In the genomic region with DNA sequence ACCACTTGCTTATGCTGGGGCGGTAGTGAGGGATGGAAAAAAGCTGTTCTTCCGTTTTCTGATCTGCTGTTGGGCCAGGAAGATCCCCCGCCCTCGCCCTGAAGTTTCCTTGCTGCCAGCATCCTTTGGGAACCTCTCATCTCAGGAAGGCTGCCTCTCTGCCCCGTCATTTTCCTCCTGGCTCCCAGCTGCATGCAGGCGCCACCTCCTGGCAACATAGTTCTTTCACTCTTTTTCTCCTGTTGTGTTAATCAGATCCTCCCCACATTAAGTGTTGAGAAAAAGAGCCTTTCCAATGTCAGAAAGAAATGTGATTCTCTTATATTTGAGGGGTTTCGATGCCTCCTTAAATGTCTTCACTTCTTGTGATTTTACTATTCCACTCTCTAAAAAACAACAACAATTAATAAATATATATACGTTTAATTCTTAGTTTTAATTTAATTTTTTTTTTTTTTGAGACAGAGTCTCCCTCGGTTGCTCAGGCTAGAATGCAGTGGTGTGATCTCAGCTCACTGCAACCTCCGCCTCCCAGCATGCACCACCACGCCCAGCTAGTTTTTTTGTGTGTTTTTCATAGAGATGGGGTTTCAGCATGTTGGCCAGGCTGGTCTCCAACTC, we compare ENCODE assay signal across 9 cellular contexts.
DNase-seq lines count a peak whose midpoint lies in the region; ATAC-seq, FAIRE-seq and TF ChIP-seq lines count a peak whose summit lies in the region.
"Had no signal": no experiment of that assay in that cellular context is flagged by ENCODE, and none has a peak within 500 bp of the region (broad histone marks: within the 10 kb centered on the region; RNA-seq: fewer than 3 reads in every experiment).

No MANE protein-coding gene starts in this region.

- no peak overlapping the region for H3K14ac ChIP-seq in neuronal stem cell (ENCODE audit: low read length)

- WGBS in A549 (ENCODE audit: missing lambda C conversion rate) = 17% methylated on average over 11 of the region's 11 CpGs
- WGBS in neuronal stem cell (ENCODE audit: extremely low coverage in 2 of 2, insufficient read length in 2 of 2, insufficient replicate concordance in 1 of 2), 2 donors = 100% methylated on average over 1 of the region's 11 CpGs; no CpG with 5 or more reads in 1 of the 2 donors
- WGBS in upper lobe of left lung, 2 donors = 28 to 31% methylated on average over 11 of the region's 11 CpGs

- H3K79me1 ChIP-seq in neuronal stem cell (ENCODE audit: low read depth, low read length) = peaks cover 3% of the 10 kb centered on the region

- H3K27me3 Mint-ChIP-seq in activated T-cell treated with anti-CD3 and anti-CD28 coated beads, Interleukin-2, amount 50 U/mL, for 4 hours (ENCODE audit: low read depth) = no peaks in the 10 kb centered on the region

- peaks cover 7% of the 10 kb centered on the region for H3K4me1 Mint-ChIP-seq in activated T-cell treated with anti-CD3 and anti-CD28 coated beads, Interleukin-2, amount 50 U/mL, for 4 hours (ENCODE audit: low read depth)

- H3K4me1 ChIP-seq in A549 = peaks cover 10% of the 10 kb centered on the region
- no peaks in the 10 kb centered on the region for H3K4me1 ChIP-seq in PC-3 (ENCODE audit: insufficient read depth, low read length)
- H3K4me1 ChIP-seq in neuronal stem cell (ENCODE audit: control insufficient read depth in 2 of 2, insufficient read depth in 1 of 2, low read depth in 1 of 2, low read length in 2 of 2) = no peaks in the 10 kb centered on the region
- peaks cover 0 to 7% (median 3%) of the 10 kb centered on the region in 4 donors for H3K4me1 ChIP-seq in upper lobe of left lung

- H3K4me2 ChIP-seq in A549 (no peak overlapping the region), PC-3 (ENCODE audit: low read length) (no peak overlapping the region), neuronal stem cell (ENCODE audit: insufficient read depth, low read length, poor library complexity, severe bottlenecking) (no peak overlapping the region)

- no peaks in the 10 kb centered on the region for H3K9me3 Mint-ChIP-seq in activated T-cell treated with anti-CD3 and anti-CD28 coated beads, Interleukin-2, amount 50 U/mL, for 4 hours

- H2AFZ ChIP-seq in PC-3 (ENCODE audit: low read length) (no peak overlapping the region), neuronal stem cell (ENCODE audit: low read length) (no peak overlapping the region)

- H3K9me3 ChIP-seq in A549 (no peaks in the 10 kb centered on the region), PC-3 (ENCODE audit: low read length) (no peaks in the 10 kb centered on the region), neuronal stem cell (replicated peaks in 1 of 2; ENCODE audit: control insufficient read depth in 2 of 2, insufficient read depth in 1 of 2, low read depth in 1 of 2, low read length in 2 of 2) (peaks cover 0 to 2% of the 10 kb centered on the region in 2 donors), upper lobe of left lung (no peaks in the 10 kb centered on the region)

- H2BK15ac ChIP-seq in neuronal stem cell (ENCODE audit: low read length) = no peak overlapping the region

- H3K4me3 ChIP-seq in A549 = no peak overlapping the region
- no peak overlapping the region for H3K4me3 ChIP-seq in PC-3 (ENCODE audit: low read length)
- H3K4me3 ChIP-seq in neuronal stem cell (ENCODE audit: low read length in 2 of 2) = no peak overlapping the region
- no peak overlapping the region for H3K4me3 ChIP-seq in upper lobe of left lung
- H3K4me3 ChIP-seq: skin epidermis had no signal

- H4K91ac ChIP-seq in neuronal stem cell (ENCODE audit: low read depth, low read length, poor library complexity) = no peak overlapping the region

- H2BK120ac ChIP-seq in neuronal stem cell (ENCODE audit: low read depth, low read length) = no peak overlapping the region

- no peak for TF ChIP-seq EP300 in A549 (IDR thresholded peaks at IDR 0.05)
- TF ChIP-seq EP300 in upper lobe of left lung (IDR thresholded peaks at IDR 0.05) = no peak

- no peak overlapping the region for H3K4ac ChIP-seq in neuronal stem cell (ENCODE audit: low read length)

- ATAC-seq in A549 = peak; percentile 85 to 92; a peak in 5 of 6 replicates
- ATAC-seq in PC-3 = peak; percentile 88
- peak; percentile 14 to 65 for ATAC-seq in activated T-cell treated with anti-CD3 and anti-CD28 coated beads, Interleukin-2, amount 50 U/mL, for 4 hours
- ATAC-seq in upper lobe of left lung (ENCODE audit: low FRiP score in 2 of 2) = peak; percentile 59 to 89

- peak; percentile 80 to 86 for TF ChIP-seq RAD21 in A549 (conservative IDR thresholded peaks at IDR 0.05 in 1 of 2, IDR thresholded peaks at IDR 0.05 in 1 of 2)

- H3K18ac ChIP-seq in neuronal stem cell (ENCODE audit: low read length) = no peak overlapping the region

- DNase-seq in A549 (ENCODE audit: low read depth in 1 of 2, low spot score in 1 of 2) = peak; percentile 74 to 87
- peak; percentile 73 for DNase-seq in GM13976 (ENCODE audit: low spot score)
- peak; percentile 34 for DNase-seq in KG1 (lab: John Stamatoyannopoulos, UW)
- peak; percentile 79 for DNase-seq in PC-3
- peak; percentile 57 for DNase-seq in activated T-cell treated with anti-CD3 and anti-CD28 coated beads, Interleukin-2, amount 50 U/mL, for 4 hours
- peak; percentile 91 for DNase-seq in fibroblast of peridontal ligament (ENCODE audit: extremely low read depth)
- DNase-seq in neuronal stem cell (ENCODE audit: low spot score) = peak; percentile 61
- peak in 1 of 2 donors; percentile 75 for DNase-seq in upper lobe of left lung

- no peak overlapping the region for H2AK5ac ChIP-seq in neuronal stem cell (ENCODE audit: low read depth, low read length)

- no peak overlapping the region for H3K9ac ChIP-seq in PC-3 (ENCODE audit: low read length)
- H3K9ac ChIP-seq in neuronal stem cell (ENCODE audit: low read depth, low read length, poor library complexity) = peak overlapping the region; percentile 13

- BruUV-seq in PC-3 (replicated peaks; lab: Mats Ljungman, UMichigan) = no TSS peak

- H3K27ac ChIP-seq in A549 (no peak overlapping the region), PC-3 (ENCODE audit: low read length) (no peak overlapping the region), neuronal stem cell (replicated peaks; ENCODE audit: low read length) (no peak overlapping the region), upper lobe of left lung (no peak overlapping the region)

- no peaks in the 10 kb centered on the region for H3F3A ChIP-seq in PC-3 (ENCODE audit: low read length, unreplicated experiment)

- CTCF ChIA-PET in A549 (lab: Yijun Ruan, JAX) = interaction anchor here (0.6 to 17.9 kb wide), 28 partner anchors 8 to 268 kb away, joined by 3 to 371 read pairs (median 4); a partner anchor contains a TSS
- CTCF ChIA-PET in PC-3 (lab: Charles Lee) = interaction anchor here (0.7 to 4.2 kb wide), 3 partner anchors 122 to 168 kb away, joined by 3 to 52 read pairs (median 3); no protein-coding TSS in a partner anchor

- peaks cover 7% of the 10 kb centered on the region for H3K36me3 Mint-ChIP-seq in activated T-cell treated with anti-CD3 and anti-CD28 coated beads, Interleukin-2, amount 50 U/mL, for 4 hours (ENCODE audit: insufficient read depth)

- H4K8ac ChIP-seq in neuronal stem cell (ENCODE audit: low read depth, low read length) = no peak overlapping the region

- intact Hi-C loops in PC-3 (cut with micrococcal nuclease) = loop anchor here (1.0 kb wide), 2 partner anchors 122 to 166 kb away; no protein-coding TSS in a partner anchor

- no peak for FAIRE-seq in A549 (lab: Jason Lieb, UNC)

- no peak overlapping the region for H3K4me3 Mint-ChIP-seq in activated T-cell treated with anti-CD3 and anti-CD28 coated beads, Interleukin-2, amount 50 U/mL, for 4 hours

- H3K36me3 ChIP-seq in PC-3 (ENCODE audit: low read depth, low read length) (no peaks in the 10 kb centered on the region), neuronal stem cell (replicated peaks in 1 of 2; ENCODE audit: control insufficient read depth in 2 of 2, insufficient read depth in 2 of 2, low read length in 2 of 2) (peaks cover 0 to 5% of the 10 kb centered on the region in 2 donors), upper lobe of left lung (no peaks in the 10 kb centered on the region)

- no peak overlapping the region for H3K23ac ChIP-seq in neuronal stem cell (ENCODE audit: low read depth, low read length, poor library complexity)

- H3K9me2 ChIP-seq in PC-3 (replicated peaks; ENCODE audit: low read length) = no peaks in the 10 kb centered on the region

- peak; percentile 82 for TF ChIP-seq CTCF in A549 (IDR thresholded peaks at IDR 0.05)
- TF ChIP-seq CTCF in GM13976 (IDR thresholded peaks at IDR 0.05; ENCODE audit: borderline replicate concordance, control extremely low read depth, extremely low read depth, insufficient read depth, missing control alignments) = peak; percentile 67
- peak; percentile 85 for TF ChIP-seq CTCF in PC-3 (conservative IDR thresholded peaks at IDR 0.05; ENCODE audit: low read depth, low read length)
- TF ChIP-seq CTCF in upper lobe of left lung (IDR thresholded peaks at IDR 0.05) = peak; percentile 52 to 75 (median 66)

- no peak overlapping the region for H2BK12ac ChIP-seq in neuronal stem cell (ENCODE audit: low read length)

- in situ Hi-C loops in GM13976 (cut with MboI; ENCODE audit: low sequenced_read_pairs, unreplicated experiment) = no loop called here

- no peak overlapping the region for H2BK5ac ChIP-seq in neuronal stem cell (ENCODE audit: low read length)

- TF ChIP-seq POLR2A in A549 (IDR thresholded peaks at IDR 0.05; ENCODE audit: low read length) = no peak
- TF ChIP-seq POLR2A in upper lobe of left lung (IDR thresholded peaks at IDR 0.05) = no peak

- POLR2A ChIA-PET in A549 (lab: Yijun Ruan, JAX) = interaction anchor here (0.7 kb wide), 1 partner anchor 95 kb away, joined by 3 read pairs; no protein-coding TSS in a partner anchor
- POLR2A ChIA-PET in PC-3 (lab: Charles Lee; ENCODE audit: unreplicated experiment) = interaction anchor here (0.6 kb wide), 1 partner anchor 166 kb away, joined by 3 read pairs; no protein-coding TSS in a partner anchor

- H3K27me3 ChIP-seq in PC-3 (ENCODE audit: low read length) = no peaks in the 10 kb centered on the region
- no peaks in the 10 kb centered on the region for H3K27me3 ChIP-seq in neuronal stem cell (ENCODE audit: control insufficient read depth in 3 of 3, insufficient read depth in 3 of 3, low read depth in 1 of 3, low read length in 3 of 3)
- H3K27me3 ChIP-seq in upper lobe of left lung = no peaks in the 10 kb centered on the region

- H4K20me1 ChIP-seq in PC-3 (ENCODE audit: low read length) = no peaks in the 10 kb centered on the region

- H3K79me2 ChIP-seq in PC-3 (ENCODE audit: low read length) = no peaks in the 10 kb centered on the region

TF ChIP-seq in A549, 52 proteins besides CTCF, POLR2A, EP300 and RAD21 (continues in another document):
- no peak for TF ChIP-seq JUNB (IDR thresholded peaks at IDR 0.05)
- TF ChIP-seq, protein P1, sequence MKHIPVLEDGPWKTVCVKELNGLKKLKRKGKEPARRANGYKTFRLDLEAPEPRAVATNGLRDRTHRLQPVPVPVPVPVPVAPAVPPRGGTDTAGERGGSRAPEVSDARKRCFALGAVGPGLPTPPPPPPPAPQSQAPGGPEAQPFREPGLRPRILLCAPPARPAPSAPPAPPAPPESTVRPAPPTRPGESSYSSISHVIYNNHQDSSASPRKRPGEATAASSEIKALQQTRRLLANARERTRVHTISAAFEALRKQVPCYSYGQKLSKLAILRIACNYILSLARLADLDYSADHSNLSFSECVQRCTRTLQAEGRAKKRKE (CRISPR knock-in tag; IDR thresholded peaks at IDR 0.05; ENCODE audit: low read depth) = no peak
- no peak for TF ChIP-seq CHD2 (IDR thresholded peaks at IDR 0.05; ENCODE audit: low read length, partially characterized antibody)
- no peak for TF ChIP-seq HDAC2 (IDR thresholded peaks at IDR 0.05)
- TF ChIP-seq SMC3 (IDR thresholded peaks at IDR 0.05) = peak; percentile 91
